ENCODE assay signal across 8 cellular contexts in the genomic region with DNA sequence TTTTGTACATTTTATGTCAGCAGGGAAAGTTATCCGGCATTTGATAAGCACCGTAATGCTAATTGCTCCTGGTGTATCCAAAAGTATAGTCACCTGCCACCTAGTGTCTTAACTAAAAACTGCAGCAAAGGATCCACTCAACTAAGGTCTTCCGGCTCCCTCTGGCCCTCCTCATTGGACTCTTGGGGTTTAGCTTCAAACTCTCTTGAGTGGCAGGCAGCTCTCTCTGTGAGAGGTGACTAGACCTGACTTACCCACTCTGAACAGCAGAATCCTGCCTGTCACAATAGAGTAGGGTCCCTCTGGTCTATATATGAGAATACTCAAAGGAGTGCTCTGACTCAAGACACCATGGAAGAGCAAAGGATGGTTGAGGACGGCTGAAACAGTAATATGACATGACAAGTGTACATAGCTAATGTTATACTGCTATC.
A peak's percentile ranks its signal among the peaks of the same experiment; 100 is the strongest.
DNase-seq lines count a peak whose midpoint lies in the region; ATAC-seq and TF ChIP-seq lines count a peak whose summit lies in the region.

No MANE protein-coding gene starts in this region.

- no peaks in the 10 kb centered on the region for H3K9me3 ChIP-seq in body of pancreas

- TF ChIP-seq POLR2A in body of pancreas (IDR thresholded peaks at IDR 0.05), result no peak

- H3K4me3 Mint-ChIP-seq in immature natural killer cell, result no peak overlapping the region

- H3K27ac ChIP-seq in body of pancreas, result peak overlapping the region in 1 of 4 donors; percentile 29

- intact Hi-C loops in body of pancreas (cut with DNase I), result no loop called here

- H3K4me1 Mint-ChIP-seq in immature natural killer cell, result peaks cover 0 to 5% of the 10 kb centered on the region in 2 donors

- H3K27me3 Mint-ChIP-seq in immature natural killer cell (ENCODE audit: low read depth in 3 of 3), result peaks cover 0 to 1% (median 0%) of the 10 kb centered on the region in 3 donors

- H3K36me3 Mint-ChIP-seq in immature natural killer cell, result no peaks in the 10 kb centered on the region

- peak; percentile 51 to 87 (median 79) for TF ChIP-seq CTCF in body of pancreas (IDR thresholded peaks at IDR 0.05)

- H3K36me3 ChIP-seq in body of pancreas (replicated peaks in 1 of 2; ENCODE audit: insufficient read depth in 1 of 2, low read depth in 2 of 2), result no peaks in the 10 kb centered on the region

- ATAC-seq in HG02623 (IDR thresholded peaks at IDR 0.05; ENCODE audit: unreplicated experiment) (peak; percentile 84), body of pancreas (peak; percentile 89)

- H3K4me1 ChIP-seq in body of pancreas, result peaks cover 11% of the 10 kb centered on the region

- DNase-seq in activated CD8-positive, alpha-beta memory T cell treated with anti-CD3 and anti-CD28 coated beads for 24 hours, result peak; percentile 68
- DNase-seq in activated CD8-positive, alpha-beta memory T cell treated with anti-CD3 and anti-CD28 coated beads, Interleukin-2, amount 50 U/mL, for 48 hours, result no peak
- peak; percentile 55 for DNase-seq in NCI-H128 (lab: John Stamatoyannopoulos, UW; ENCODE audit: unreplicated experiment)
- peak; percentile 69 for DNase-seq in SW480 (ENCODE audit: low spot score)
- peak; percentile 61 to 80 (median 66) for DNase-seq in body of pancreas
- peak; percentile 55 to 62 (median 55) for DNase-seq in immature natural killer cell
- peak; percentile 30 for DNase-seq in stimulated activated CD4-positive, alpha-beta T cell treated with anti-CD3 and anti-CD28 coated beads, Interleukin-1b, Interleukin-23, amount 100 ng/mL, for 48 hours

- no peaks in the 10 kb centered on the region for H3K27me3 ChIP-seq in body of pancreas

- H3K9me3 Mint-ChIP-seq in immature natural killer cell, result no peaks in the 10 kb centered on the region

- WGBS in body of pancreas, 2 donors, result 13 to 14% methylated on average over 4 of the region's 4 CpGs

- no peak overlapping the region for H3K27ac Mint-ChIP-seq in immature natural killer cell

- H3K4me3 ChIP-seq in body of pancreas, result no peak overlapping the region
